8 cellular contexts compared by ENCODE assay signal in genomic region chr18:35042389-35043066, GRCh38. TPM values are rescaled to one million over a fixed set of nuclear protein-coding genes. Genes with fewer than 3 reads are reported as not detected.
DNase-seq lines count a peak whose midpoint lies in the region; ATAC-seq and TF ChIP-seq lines count a peak whose summit lies in the region.

No MANE protein-coding gene starts in this region.

- H3K27ac Mint-ChIP-seq in activated CD4-positive, alpha-beta memory T cell treated with anti-CD3 and anti-CD28 coated beads, Interleukin-2, amount 10 ng/mL, durations not matched to agents 7 days and 5 days, result peak overlapping the region; percentile 88
- peak overlapping the region; percentile 91 for H3K27ac Mint-ChIP-seq in stimulated activated memory B cell treated with anti-CD40 and anti-IgM and Interleukin-4, amounts not matched to agents 10 μg/mL and 1 μg/mL and 100 μg/mL, for 72 hours

- no peaks in the 10 kb centered on the region for H3K27me3 ChIP-seq in right cardiac atrium (ENCODE audit: control insufficient read depth, insufficient read depth)

- TF ChIP-seq CTCF in AG04449 (IDR thresholded peaks at IDR 0.05; ENCODE audit: insufficient read depth, low read length, missing control alignments), result no peak

- H3K27me3 Mint-ChIP-seq in activated CD4-positive, alpha-beta memory T cell treated with anti-CD3 and anti-CD28 coated beads, Interleukin-2, amount 10 ng/mL, durations not matched to agents 7 days and 5 days, result no peaks in the 10 kb centered on the region
- no peaks in the 10 kb centered on the region for H3K27me3 Mint-ChIP-seq in stimulated activated memory B cell treated with anti-CD40 and anti-IgM and Interleukin-4, amounts not matched to agents 10 μg/mL and 1 μg/mL and 100 μg/mL, for 72 hours

- peaks cover 7% of the 10 kb centered on the region for H3K36me3 Mint-ChIP-seq in activated CD4-positive, alpha-beta memory T cell treated with anti-CD3 and anti-CD28 coated beads, Interleukin-2, amount 10 ng/mL, durations not matched to agents 7 days and 5 days (ENCODE audit: low read depth)
- no peaks in the 10 kb centered on the region for H3K36me3 Mint-ChIP-seq in stimulated activated memory B cell treated with anti-CD40 and anti-IgM and Interleukin-4, amounts not matched to agents 10 μg/mL and 1 μg/mL and 100 μg/mL, for 72 hours

- WGBS in right cardiac atrium, result 9% methylated on average over 5 of the region's 5 CpGs

- H3K4me3 Mint-ChIP-seq in activated CD4-positive, alpha-beta memory T cell treated with anti-CD3 and anti-CD28 coated beads, Interleukin-2, amount 10 ng/mL, durations not matched to agents 7 days and 5 days, result peak overlapping the region; percentile 92
- H3K4me3 Mint-ChIP-seq in stimulated activated memory B cell treated with anti-CD40 and anti-IgM and Interleukin-4, amounts not matched to agents 10 μg/mL and 1 μg/mL and 100 μg/mL, for 72 hours, result peak overlapping the region; percentile 96

- H3K9me3 Mint-ChIP-seq in activated CD4-positive, alpha-beta memory T cell treated with anti-CD3 and anti-CD28 coated beads, Interleukin-2, amount 10 ng/mL, durations not matched to agents 7 days and 5 days, result no peaks in the 10 kb centered on the region
- no peaks in the 10 kb centered on the region for H3K9me3 Mint-ChIP-seq in stimulated activated memory B cell treated with anti-CD40 and anti-IgM and Interleukin-4, amounts not matched to agents 10 μg/mL and 1 μg/mL and 100 μg/mL, for 72 hours

- H3K4me1 Mint-ChIP-seq in activated CD4-positive, alpha-beta memory T cell treated with anti-CD3 and anti-CD28 coated beads, Interleukin-2, amount 10 ng/mL, durations not matched to agents 7 days and 5 days, result peaks cover 53% of the 10 kb centered on the region
- H3K4me1 Mint-ChIP-seq in stimulated activated memory B cell treated with anti-CD40 and anti-IgM and Interleukin-4, amounts not matched to agents 10 μg/mL and 1 μg/mL and 100 μg/mL, for 72 hours, result peaks cover 94% of the 10 kb centered on the region

- POLR2A ChIA-PET in AG04449 (lab: Yijun Ruan, JAX), result no interaction called here
- POLR2A ChIA-PET in activated CD4-positive, alpha-beta memory T cell treated with anti-CD3 and anti-CD28 coated beads, Interleukin-2, amount 10 ng/mL, durations not matched to agents 7 days and 5 days (lab: Charles Lee), result interaction anchor here (0.9 to 4.0 kb wide), 8 partner anchors 14 to 540 kb away, joined by 3 to 141 read pairs (median 4); partner anchors contain the start of genes ZNF24 and ZSCAN30

- no peak for DNase-seq in AG04449 (ENCODE audit: low read depth, low spot score)
- DNase-seq in activated CD4-positive, alpha-beta memory T cell treated with anti-CD3 and anti-CD28 coated beads, Interleukin-2, amount 10 ng/mL, durations not matched to agents 7 days and 5 days, result no peak
- DNase-seq in right cardiac atrium, result no peak
- DNase-seq in Ammon's horn (ENCODE audit: low spot score), result no peak
- DNase-seq in mucosa of gallbladder (ENCODE audit: low spot score), result no peak
- DNase-seq in inferior parietal cortex (ENCODE audit: extremely low spot score), result no peak

- peaks cover 12% of the 10 kb centered on the region for H3K4me1 ChIP-seq in right cardiac atrium (ENCODE audit: control insufficient read depth, insufficient read depth, low read length)

- H3K4me3 ChIP-seq in AG04449 (ENCODE audit: low read depth, low read length) (peak overlapping the region; percentile 98), right cardiac atrium (ENCODE audit: low read length) (peak overlapping the region; percentile 74)

- CTCF ChIA-PET in AG04449 (lab: Yijun Ruan, JAX), result interaction anchor here (1.1 to 1.2 kb wide), 2 partner anchors 13 to 33 kb away, joined by 3 to 4 read pairs; no protein-coding TSS in a partner anchor
- CTCF ChIA-PET in activated CD4-positive, alpha-beta memory T cell treated with anti-CD3 and anti-CD28 coated beads, Interleukin-2, amount 10 ng/mL, durations not matched to agents 7 days and 5 days (lab: Charles Lee), result interaction anchor here (1.0 to 5.1 kb wide), 2 partner anchors 15 to 455 kb away, joined by 3 to 79 read pairs; partner anchors contain the start of gene INO80C

- intact Hi-C loops in right cardiac atrium (cut with DNase I), result loop anchor here in 3 of 4 donors (5.0 to 10.0 kb wide), 2 partner anchors 92 to 100 kb away; no protein-coding TSS in a partner anchor

- ATAC-seq in GM21360 (IDR thresholded peaks at IDR 0.05; ENCODE audit: unreplicated experiment) (peak; percentile 21), right cardiac atrium (peak in 1 of 2 donors; percentile 3)
- no peak for ATAC-seq in stimulated activated memory B cell treated with anti-CD40 and anti-IgM and Interleukin-4, amounts not matched to agents 10 μg/mL and 1 μg/mL and 100 μg/mL, for 72 hours

- H3K9me3 ChIP-seq in right cardiac atrium (ENCODE audit: control insufficient read depth, low read length), result no peaks in the 10 kb centered on the region

- peak overlapping the region; percentile 81 for H3K27ac ChIP-seq in right cardiac atrium (ENCODE audit: low read length)

RNA-seq across cellular contexts. Expression of gene MAPRE2, which starts 1.3 kb away (rescaled TPM):
- 10 to 100 TPM; 39.2 to 45.2 TPM for total RNA-seq in activated CD4-positive, alpha-beta memory T cell treated with anti-CD3 and anti-CD28 coated beads, Interleukin-2, amount 10 ng/mL, durations not matched to agents 7 days and 5 days
- total RNA-seq in right cardiac atrium (100 to 1,000 TPM in 1 of 4 donors, 10 to 100 TPM in 3; 86.2 to 108 (median 92.0) TPM), mucosa of gallbladder (75.8 TPM)
- 52.8 TPM for polyA plus RNA-seq in right cardiac atrium
